Comparison of ENCODE assay signal across 18 cellular contexts in genomic region chr17:75348386-75349012, GRCh38. TPM values are rescaled to one million over a fixed set of nuclear protein-coding genes. Genes with fewer than 3 reads are reported as not detected.
DNase-seq lines count a peak whose midpoint lies in the region; ATAC-seq lines count a peak whose summit lies in the region.
"Had no signal": no experiment of that assay in that cellular context is flagged by ENCODE, and none has a peak within 500 bp of the region (broad histone marks: within the 10 kb centered on the region; RNA-seq: fewer than 3 reads in every experiment).

No MANE protein-coding gene starts in this region.

- DNase-seq in activated CD4-positive, alpha-beta T cell treated with anti-CD3 and anti-CD28 coated beads for 36 hours: no peak
- DNase-seq in activated CD4-positive, alpha-beta T cell treated with anti-CD3 and anti-CD28 coated beads, Interleukin-2, amount 10 ng/mL, durations not matched to agents 7 days and 5 days: no peak
- DNase-seq in DMS79 (lab: John Stamatoyannopoulos, UW): peak; percentile 35
- no peak for DNase-seq in T-cell
- DNase-seq in naive B cell: no peak
- no peak for DNase-seq in NCI-H748 treated with DMSO at 0.1 percent for 48 hours (lab: John Stamatoyannopoulos, UW)
- DNase-seq in NCI-H1436 treated with DMSO at 0.1 percent for 48 hours (lab: John Stamatoyannopoulos, UW): no peak
- no peak for DNase-seq in NCI-H2171 treated with DMSO at 0.1 percent for 48 hours (lab: John Stamatoyannopoulos, UW)
- DNase-seq: activated naive CD4-positive, alpha-beta T cell; COR-L47; dermis blood vessel endothelial cell; foreskin melanocyte; left cardiac atrium; MV-4-11; NCI-H526 treated with DMSO at 0.1 percent for 48 hours; sigmoid colon; stimulated activated CD4-positive, alpha-beta T cell treated with anti-CD3 and anti-CD28 coated beads, Interleukin-1b, Interleukin-23, amount 100 ng/mL, for 48 hours; substantia nigra had no signal

- peak overlapping the region; percentile 58 for H3K27ac Mint-ChIP-seq in activated CD4-positive, alpha-beta T cell treated with anti-CD3 and anti-CD28 coated beads for 36 hours
- no peak overlapping the region for H3K27ac Mint-ChIP-seq in activated CD4-positive, alpha-beta T cell treated with anti-CD3 and anti-CD28 coated beads, Interleukin-2, amount 10 ng/mL, durations not matched to agents 7 days and 5 days
- H3K27ac Mint-ChIP-seq in T-cell (peak overlapping the region; percentile 86 to 98), naive B cell (peak overlapping the region; percentile 92 to 99 (median 94))

- ATAC-seq in activated CD4-positive, alpha-beta T cell treated with anti-CD3 and anti-CD28 coated beads for 36 hours: no peak
- ATAC-seq in T-cell (replicated peaks in 1 of 4) (no peak), naive B cell (ENCODE audit: low read depth in 2 of 2) (no peak)
- ATAC-seq: left cardiac atrium had no signal

- POLR2A ChIA-PET in activated CD4-positive, alpha-beta T cell treated with anti-CD3 and anti-CD28 coated beads for 36 hours (lab: Charles Lee): no interaction called here
- POLR2A ChIA-PET in activated CD4-positive, alpha-beta T cell treated with anti-CD3 and anti-CD28 coated beads, Interleukin-2, amount 10 ng/mL, durations not matched to agents 7 days and 5 days (lab: Charles Lee): no interaction called here
- POLR2A ChIA-PET in T-cell (lab: Charles Lee): interaction anchor here in 1 of 2 donors (0.6 kb wide), 2 partner anchors 18 to 38 kb away, joined by 4 read pairs; no protein-coding TSS in a partner anchor

- H3K9me3 Mint-ChIP-seq in activated CD4-positive, alpha-beta T cell treated with anti-CD3 and anti-CD28 coated beads for 36 hours (ENCODE audit: low read depth): no peaks in the 10 kb centered on the region
- H3K9me3 Mint-ChIP-seq in activated CD4-positive, alpha-beta T cell treated with anti-CD3 and anti-CD28 coated beads, Interleukin-2, amount 10 ng/mL, durations not matched to agents 7 days and 5 days: no peaks in the 10 kb centered on the region
- H3K9me3 Mint-ChIP-seq in T-cell: no peaks in the 10 kb centered on the region
- H3K9me3 Mint-ChIP-seq in naive B cell: peaks cover 0 to 3% (median 0%) of the 10 kb centered on the region in 7 donors

- H3K4me3 Mint-ChIP-seq in activated CD4-positive, alpha-beta T cell treated with anti-CD3 and anti-CD28 coated beads for 36 hours: no peak overlapping the region
- H3K4me3 Mint-ChIP-seq in activated CD4-positive, alpha-beta T cell treated with anti-CD3 and anti-CD28 coated beads, Interleukin-2, amount 10 ng/mL, durations not matched to agents 7 days and 5 days: no peak overlapping the region
- H3K4me3 Mint-ChIP-seq in T-cell: peak overlapping the region in 1 of 3 donors; percentile 76
- H3K4me3 Mint-ChIP-seq in naive B cell: peak overlapping the region; percentile 85 to 99 (median 94)

- peaks cover 5% of the 10 kb centered on the region for H3K36me3 Mint-ChIP-seq in activated CD4-positive, alpha-beta T cell treated with anti-CD3 and anti-CD28 coated beads for 36 hours (ENCODE audit: low read depth)
- peaks cover 7% of the 10 kb centered on the region for H3K36me3 Mint-ChIP-seq in activated CD4-positive, alpha-beta T cell treated with anti-CD3 and anti-CD28 coated beads, Interleukin-2, amount 10 ng/mL, durations not matched to agents 7 days and 5 days (ENCODE audit: low read depth)
- H3K36me3 Mint-ChIP-seq in T-cell (no peaks in the 10 kb centered on the region), naive B cell (peaks cover 0 to 5% of the 10 kb centered on the region in 2 donors)

- intact Hi-C loops in activated CD4-positive, alpha-beta T cell treated with anti-CD3 and anti-CD28 coated beads for 36 hours (cut with DNase I, micrococcal nuclease): no loop called here

- H3K27me3 Mint-ChIP-seq in activated CD4-positive, alpha-beta T cell treated with anti-CD3 and anti-CD28 coated beads for 36 hours: no peaks in the 10 kb centered on the region
- no peaks in the 10 kb centered on the region for H3K27me3 Mint-ChIP-seq in activated CD4-positive, alpha-beta T cell treated with anti-CD3 and anti-CD28 coated beads, Interleukin-2, amount 10 ng/mL, durations not matched to agents 7 days and 5 days
- H3K27me3 Mint-ChIP-seq in T-cell (no peaks in the 10 kb centered on the region), naive B cell (no peaks in the 10 kb centered on the region)

- CTCF ChIA-PET in activated CD4-positive, alpha-beta T cell treated with anti-CD3 and anti-CD28 coated beads for 36 hours (lab: Charles Lee): interaction anchor here (0.7 to 3.5 kb wide), 13 partner anchors 10 to 64 kb away, joined by 3 to 11 read pairs (median 3); partner anchors contain the start of gene SLC25A19
- CTCF ChIA-PET in activated CD4-positive, alpha-beta T cell treated with anti-CD3 and anti-CD28 coated beads, Interleukin-2, amount 10 ng/mL, durations not matched to agents 7 days and 5 days (lab: Charles Lee): interaction anchor here (0.7 to 4.2 kb wide), 6 partner anchors 10 to 77 kb away, joined by 3 to 19 read pairs (median 3); partner anchors contain the start of gene MIF4GD
- CTCF ChIA-PET in T-cell (lab: Charles Lee): interaction anchor here (0.5 to 1.0 kb wide), 6 partner anchors 9 to 455 kb away, joined by 3 to 5 read pairs (median 4); partner anchors contain the start of gene GRB2 (in 1 of the 2)

- peaks cover 90% of the 10 kb centered on the region for H3K4me1 Mint-ChIP-seq in activated CD4-positive, alpha-beta T cell treated with anti-CD3 and anti-CD28 coated beads for 36 hours
- H3K4me1 Mint-ChIP-seq in activated CD4-positive, alpha-beta T cell treated with anti-CD3 and anti-CD28 coated beads, Interleukin-2, amount 10 ng/mL, durations not matched to agents 7 days and 5 days: peaks cover 79% of the 10 kb centered on the region
- H3K4me1 Mint-ChIP-seq in T-cell: peaks cover 91 to 94% (median 92%) of the 10 kb centered on the region in 3 donors
- peaks cover 67 to 92% (median 78%) of the 10 kb centered on the region in 3 donors for H3K4me1 Mint-ChIP-seq in naive B cell

RNA-seq across cellular contexts. Expression of gene GRB2, which starts 57.0 kb away (rescaled TPM):
- total RNA-seq in activated CD4-positive, alpha-beta T cell treated with anti-CD3 and anti-CD28 coated beads for 36 hours: 100 to 1,000 TPM; 157 to 168 TPM
- 100 to 1,000 TPM; 136 to 150 TPM for total RNA-seq in activated CD4-positive, alpha-beta T cell treated with anti-CD3 and anti-CD28 coated beads, Interleukin-2, amount 10 ng/mL, durations not matched to agents 7 days and 5 days
- 100 to 1,000 TPM; 103 to 133 (median 130) TPM for total RNA-seq in T-cell
- polyA plus RNA-seq in naive B cell (ENCODE audit: low read depth in 6 of 6): 100 to 1,000 TPM; 281 to 361 (median 305) TPM

RNA-seq across cellular contexts. Expression of gene SLC25A19, which starts 59.3 kb away (rescaled TPM):
- 10 to 100 TPM; 67.8 to 79.7 TPM for total RNA-seq in activated CD4-positive, alpha-beta T cell treated with anti-CD3 and anti-CD28 coated beads for 36 hours
- 10 to 100 TPM; 27.6 to 30.5 TPM for total RNA-seq in activated CD4-positive, alpha-beta T cell treated with anti-CD3 and anti-CD28 coated beads, Interleukin-2, amount 10 ng/mL, durations not matched to agents 7 days and 5 days
- total RNA-seq in T-cell: 10 to 100 TPM; 12.4 to 30.1 (median 25.9) TPM
- 10 to 100 TPM; 26.1 to 41.8 (median 31.3) TPM for polyA plus RNA-seq in naive B cell (ENCODE audit: low read depth in 6 of 6)

Comparison
In these comparisons a context has a peak if more than half of its experiments do, and no peak if none do; other contexts are left out.
1. H3K4me3 Mint-ChIP-seq: peak in naive B cell (8 of 8); none in activated CD4-positive, alpha-beta T cell treated with anti-CD3 and anti-CD28 coated beads for 36 hours (single experiment) and activated CD4-positive, alpha-beta T cell treated with anti-CD3 and anti-CD28 coated beads, Interleukin-2, amount 10 ng/mL, durations not matched to agents 7 days and 5 days (single experiment).